ENCODE assay signal across 11 cellular contexts in genomic region chr5:34022131-34022705, GRCh38. TPM values are rescaled to one million over a fixed set of nuclear protein-coding genes. Genes with fewer than 3 reads are reported as not detected.
A peak's percentile ranks its signal among the peaks of the same experiment; 100 is the strongest.
DNase-seq lines count a peak whose midpoint lies in the region; ATAC-seq and TF ChIP-seq lines count a peak whose summit lies in the region.
"Had no signal": no experiment of that assay in that cellular context is flagged by ENCODE, and none has a peak within 500 bp of the region (broad histone marks: within the 10 kb centered on the region; RNA-seq: fewer than 3 reads in every experiment).

No MANE protein-coding gene starts in this region.

- H3K23ac ChIP-seq in trophoblast cell (ENCODE audit: low read length): no peak overlapping the region

- ATAC-seq in HG02870 (IDR thresholded peaks at IDR 0.05; ENCODE audit: unreplicated experiment) (peak; percentile 97), WTC11 (peak; percentile 46; the same call in 1 of the 2 replicates)

- H3K27me3 Mint-ChIP-seq in WTC11 (ENCODE audit: low read depth) (no peaks in the 10 kb centered on the region), mesothelial cell of epicardium (ENCODE audit: low read depth) (no peaks in the 10 kb centered on the region)

- no peak overlapping the region for H3K4me2 ChIP-seq in trophoblast cell (ENCODE audit: low read length)

- H4K8ac ChIP-seq in trophoblast cell (ENCODE audit: low read depth, low read length): no peak overlapping the region

- H3K14ac ChIP-seq in trophoblast cell (ENCODE audit: low read length): no peak overlapping the region

- no peak overlapping the region for H2BK120ac ChIP-seq in trophoblast cell (ENCODE audit: insufficient read depth, low read length, poor library complexity)

- no peaks in the 10 kb centered on the region for H3K79me2 ChIP-seq in trophoblast cell (ENCODE audit: control insufficient read depth, insufficient read depth, low read length, poor library complexity)

- no peak overlapping the region for H3K4me3 ChIP-seq in trophoblast cell (ENCODE audit: low read depth, low read length)

- H3K4me1 Mint-ChIP-seq in WTC11: peaks cover 20% of the 10 kb centered on the region
- H3K4me1 Mint-ChIP-seq in mesothelial cell of epicardium: no peaks in the 10 kb centered on the region

- no peak overlapping the region for H2AFZ ChIP-seq in trophoblast cell (ENCODE audit: insufficient read depth, low read length, poor library complexity)

- H2AK5ac ChIP-seq in trophoblast cell (ENCODE audit: low read length): no peak overlapping the region

- H4K91ac ChIP-seq in trophoblast cell (ENCODE audit: low read depth, low read length): no peak overlapping the region

- H3K36me3 Mint-ChIP-seq in WTC11 (no peaks in the 10 kb centered on the region), mesothelial cell of epicardium (peaks cover 34% of the 10 kb centered on the region)

- no peaks in the 10 kb centered on the region for H3K9me3 ChIP-seq in trophoblast cell (ENCODE audit: insufficient read depth, low read depth, low read length)

- H3K79me1 ChIP-seq in trophoblast cell (ENCODE audit: low read length): peaks cover 2% of the 10 kb centered on the region

- DNase-seq in NK-92 treated with Interleukin-12 subunit alpha and Interleukin-12 subunit beta, amount 100 ng/mL, for 24 hours (lab: John Stamatoyannopoulos, UW): peak; percentile 13
- no peak for DNase-seq in NK-92 (lab: John Stamatoyannopoulos, UW; ENCODE audit: unreplicated experiment)
- DNase-seq in WTC11 (ENCODE audit: low spot score): no peak
- peak in 1 of 2 donors; percentile 37 for DNase-seq in trophoblast cell
- no peak for DNase-seq in putamen (ENCODE audit: low spot score)
- no peak for DNase-seq in NCI-H2171 treated with DMSO at 0.1 percent for 48 hours (lab: John Stamatoyannopoulos, UW)
- no peak for DNase-seq in mesothelial cell of epicardium (ENCODE audit: low spot score in 2 of 2, unreplicated experiment in 2 of 2)
- DNase-seq: NCI-H69 had no signal

- H2BK5ac ChIP-seq in trophoblast cell (ENCODE audit: low read depth, low read length, poor library complexity): no peak overlapping the region

- CTCF ChIA-PET in WTC11 (lab: Charles Lee): interaction anchor here (1.1 kb wide), 1 partner anchor 52 kb away, joined by 3 read pairs; no protein-coding TSS in a partner anchor

- POLR2A ChIA-PET in WTC11 (lab: Charles Lee): no interaction called here

- no peaks in the 10 kb centered on the region for H3K36me3 ChIP-seq in trophoblast cell (ENCODE audit: control insufficient read depth in 1 of 2, insufficient read depth in 2 of 2, low read length in 2 of 2)

- H3K27ac ChIP-seq in trophoblast cell (ENCODE audit: low read depth, low read length): peak overlapping the region; percentile 73
- H3K27ac ChIP-seq: 22Rv1 had no signal

- H3K27me3 ChIP-seq in trophoblast cell (ENCODE audit: insufficient read depth, low read length): no peaks in the 10 kb centered on the region

- peaks cover 2 to 15% of the 10 kb centered on the region in 2 experiments for H3K4me1 ChIP-seq in trophoblast cell (ENCODE audit: control insufficient read depth in 1 of 2, insufficient read depth in 2 of 2, low read length in 2 of 2)

- no peak overlapping the region for H3K4ac ChIP-seq in trophoblast cell (ENCODE audit: low read depth, low read length)

- H3K27ac Mint-ChIP-seq in WTC11 (no peak overlapping the region), mesothelial cell of epicardium (no peak overlapping the region)

- no peak overlapping the region for H3K18ac ChIP-seq in trophoblast cell (ENCODE audit: low read length)

- TF ChIP-seq CTCF in WTC11 (IDR thresholded peaks at IDR 0.05): no peak
- no peak for TF ChIP-seq CTCF in mesothelial cell of epicardium (IDR thresholded peaks at IDR 0.05; ENCODE audit: unreplicated experiment)

- no peak overlapping the region for H3K9ac ChIP-seq in trophoblast cell (ENCODE audit: low read length)

- H4K12ac ChIP-seq in trophoblast cell (ENCODE audit: low read depth, low read length): no peak overlapping the region

- WGBS in trophoblast cell (ENCODE audit: extremely low coverage, insufficient coverage, insufficient read length): no CpG with 5 or more reads among the region's 2 CpGs

- H3K9me3 Mint-ChIP-seq in WTC11 (no peaks in the 10 kb centered on the region), mesothelial cell of epicardium (no peaks in the 10 kb centered on the region)

- H2BK12ac ChIP-seq in trophoblast cell (ENCODE audit: low read length): no peak overlapping the region

- no peak overlapping the region for H3K4me3 Mint-ChIP-seq in WTC11
- H3K4me3 Mint-ChIP-seq in mesothelial cell of epicardium: no peak overlapping the region

TF ChIP-seq in WTC11, 78 proteins besides CTCF, POLR2A, EP300 and RAD21 (continues in another document):
- TF ChIP-seq ZNF671 (CRISPR knock-in tag; IDR thresholded peaks at IDR 0.05): no peak
- TF ChIP-seq ETV6 (CRISPR knock-in tag; IDR thresholded peaks at IDR 0.05): no peak
- no peak for TF ChIP-seq FOXP4 (CRISPR knock-in tag; IDR thresholded peaks at IDR 0.05)
- TF ChIP-seq USF1 (CRISPR knock-in tag; IDR thresholded peaks at IDR 0.05): no peak
- TF ChIP-seq FOXJ3 (CRISPR knock-in tag; IDR thresholded peaks at IDR 0.05; ENCODE audit: borderline replicate concordance): no peak
- TF ChIP-seq ZNF232 (CRISPR knock-in tag; IDR thresholded peaks at IDR 0.05): no peak
- TF ChIP-seq HMGA2 (CRISPR knock-in tag; IDR thresholded peaks at IDR 0.05): no peak
- no peak for TF ChIP-seq ATF3 (CRISPR knock-in tag; conservative IDR thresholded peaks at IDR 0.05)
- no peak for TF ChIP-seq ATF2 (CRISPR knock-in tag; IDR thresholded peaks at IDR 0.05; ENCODE audit: borderline replicate concordance, low read depth)
- no peak for TF ChIP-seq E2F5 (CRISPR knock-in tag; IDR thresholded peaks at IDR 0.05)
- no peak for TF ChIP-seq CREM (CRISPR knock-in tag; IDR thresholded peaks at IDR 0.05)
- TF ChIP-seq ZNF263 (CRISPR knock-in tag; IDR thresholded peaks at IDR 0.05; ENCODE audit: low read depth): no peak

RNA-seq across cellular contexts. Expression of gene AMACR, which starts 14.4 kb away (rescaled TPM):
- total RNA-seq in WTC11 (2021): 11.2 to 12.0 TPM (median 11.9 TPM) in 3 replicates
- polyA plus RNA-seq in trophoblast cell (2013): 9.3 and 9.9 TPM in 2 replicates
- 9.7 to 10.5 TPM (median 9.8 TPM) in 3 replicates for total RNA-seq in mesothelial cell of epicardium

RNA-seq across cellular contexts. Expression of gene C1QTNF3, which starts 20.8 kb away (rescaled TPM):
- total RNA-seq in WTC11 (2021): 1.2 to 2.1 TPM (median 2.0 TPM) in 3 replicates
- 0.51 and 0.75 TPM in 2 replicates for polyA plus RNA-seq in trophoblast cell (2013)
- 8.5 to 9.8 TPM (median 9.5 TPM) in 3 replicates for total RNA-seq in mesothelial cell of epicardium

RNA-seq across cellular contexts. Expression of gene SLC45A2, which starts 37.7 kb away (rescaled TPM):
- total RNA-seq in WTC11 (2021) (not detected in 3 replicates), mesothelial cell of epicardium (0.45 to 0.63 TPM (median 0.62 TPM) in 3 replicates)
- polyA plus RNA-seq in trophoblast cell (2013): 0.01 and 0.04 TPM in 2 replicates
- total RNA-seq: fibroblast of villous mesenchyme had no signal
